In genomic region chr4:38904090-38904666, GRCh38 we compare ENCODE assay signal across 18 cellular contexts. TPM values are rescaled to one million over a fixed set of nuclear protein-coding genes. Genes with fewer than 3 reads are reported as not detected.
DNase-seq lines count a peak whose midpoint lies in the region; ATAC-seq and TF ChIP-seq lines count a peak whose summit lies in the region.
"Had no signal": no experiment of that assay in that cellular context is flagged by ENCODE, and none has a peak within 500 bp of the region (broad histone marks: within the 10 kb centered on the region; RNA-seq: fewer than 3 reads in every experiment).

No MANE protein-coding gene starts in this region.

- no peaks in the 10 kb centered on the region for H3K36me3 ChIP-seq in GM23338 (ENCODE audit: insufficient read depth)
- H3K36me3 ChIP-seq in right lobe of liver, result peaks cover 0 to 41% (median 13%) of the 10 kb centered on the region in 4 donors
- peaks cover 25 to 62% (median 54%) of the 10 kb centered on the region in 4 donors for H3K36me3 ChIP-seq in stomach

- H3K4me3 ChIP-seq in GM23338, result no peak overlapping the region
- H3K4me3 ChIP-seq in right lobe of liver, result peak overlapping the region in 2 of 3 donors; percentile 0 to 20
- H3K4me3 ChIP-seq in stomach, result no peak overlapping the region

- H3K9me2 ChIP-seq in GM23338 (ENCODE audit: insufficient read depth), result no peaks in the 10 kb centered on the region

- peak overlapping the region; percentile 78; the same call in 1 of the 2 replicates for H3K27ac Mint-ChIP-seq in GM23338
- H3K27ac Mint-ChIP-seq: activated CD4-positive, alpha-beta memory T cell treated with anti-CD3 and anti-CD28 coated beads for 36 hours; HFFc6 had no signal

- no peaks in the 10 kb centered on the region for H3F3A ChIP-seq in GM23338 (replicated peaks; ENCODE audit: low read depth)

- intact Hi-C loops in right lobe of liver (cut with DNase I) (loop anchor here in 1 of 2 donors (10.0 kb wide), 1 partner anchor 231 kb away; no protein-coding TSS in a partner anchor), stomach (cut with DNase I; ENCODE audit: low total_unique reads) (no loop called here)

- H3K36me3 Mint-ChIP-seq in GM23338 (ENCODE audit: low read depth), result no peaks in the 10 kb centered on the region
- H3K36me3 Mint-ChIP-seq: activated CD4-positive, alpha-beta memory T cell treated with anti-CD3 and anti-CD28 coated beads for 36 hours had no signal

- no peak overlapping the region for H2AFZ ChIP-seq in GM23338

- H3K9me3 ChIP-seq in right lobe of liver (no peaks in the 10 kb centered on the region), stomach (no peaks in the 10 kb centered on the region)

- H3K27me3 ChIP-seq in GM23338 (ENCODE audit: insufficient read depth), result no peaks in the 10 kb centered on the region
- no peaks in the 10 kb centered on the region for H3K27me3 ChIP-seq in right lobe of liver
- H3K27me3 ChIP-seq in stomach, result no peaks in the 10 kb centered on the region

- H3K27me3 Mint-ChIP-seq in GM23338 (ENCODE audit: insufficient read depth, low read depth, poor library complexity), result peaks cover 6% of the 10 kb centered on the region

- peaks cover 5% of the 10 kb centered on the region; the same call in 2 of the 3 replicates for H3K4me1 Mint-ChIP-seq in GM23338

- no peak overlapping the region for H3K4me3 Mint-ChIP-seq in GM23338
- H3K4me3 Mint-ChIP-seq: activated CD4-positive, alpha-beta memory T cell treated with anti-CD3 and anti-CD28 coated beads for 36 hours; HFFc6 had no signal

- no peak for ATAC-seq in GM23338
- ATAC-seq in right lobe of liver, result peak; percentile 90 to 97 (median 94)
- ATAC-seq in HG03457 (IDR thresholded peaks at IDR 0.05; ENCODE audit: unreplicated experiment), result no peak
- ATAC-seq in GM21825 (IDR thresholded peaks at IDR 0.05; ENCODE audit: unreplicated experiment), result no peak
- ATAC-seq in HG02870 (IDR thresholded peaks at IDR 0.05; ENCODE audit: unreplicated experiment), result no peak

- 18% methylated on average over 10 of the region's 10 CpGs for WGBS in right lobe of liver (ENCODE audit: insufficient coverage, low coverage, low lambda C conversion rate, missing lambda C conversion rate)
- WGBS in stomach, 5 donors, result 37 to 52% (median 41%) methylated on average over 10 of the region's 10 CpGs

- TF ChIP-seq EP300 in stomach (IDR thresholded peaks at IDR 0.05), result no peak

- no peaks in the 10 kb centered on the region for H3K9me3 Mint-ChIP-seq in GM23338
- H3K9me3 Mint-ChIP-seq: activated CD4-positive, alpha-beta memory T cell treated with anti-CD3 and anti-CD28 coated beads for 36 hours; HFFc6 had no signal

- no peaks in the 10 kb centered on the region; the same call in 1 of the 2 replicates for H4K20me1 ChIP-seq in GM23338 (replicated peaks; ENCODE audit: insufficient read depth)

- no peaks in the 10 kb centered on the region for H3K79me2 ChIP-seq in GM23338 (replicated peaks; ENCODE audit: insufficient read depth)

- peak; percentile 63 for TF ChIP-seq POLR2A in right lobe of liver (IDR thresholded peaks at IDR 0.05)
- no peak for TF ChIP-seq POLR2A in stomach (IDR thresholded peaks at IDR 0.05)

- peaks cover 5% of the 10 kb centered on the region for H3K4me1 ChIP-seq in GM23338 (ENCODE audit: insufficient read depth)
- peaks cover 0 to 37% (median 19%) of the 10 kb centered on the region in 4 donors for H3K4me1 ChIP-seq in right lobe of liver
- peaks cover 0 to 25% (median 15%) of the 10 kb centered on the region in 4 donors for H3K4me1 ChIP-seq in stomach

- H3K27ac ChIP-seq in GM23338 (ENCODE audit: low read depth), result no peak overlapping the region
- H3K27ac ChIP-seq in VCaP, result peak overlapping the region; percentile 45; the same call in 1 of the 2 replicates
- H3K27ac ChIP-seq in right lobe of liver, result peak overlapping the region; percentile 66 to 77 (median 75)
- peak overlapping the region in 1 of 5 donors; percentile 25 for H3K27ac ChIP-seq in stomach

- TF ChIP-seq CTCF in GM23338 (conservative IDR thresholded peaks at IDR 0.05; ENCODE audit: low read depth in 2 of 2), result no peak
- TF ChIP-seq CTCF in VCaP (conservative IDR thresholded peaks at IDR 0.05), result no peak
- TF ChIP-seq CTCF in right lobe of liver (IDR thresholded peaks at IDR 0.05), result no peak
- no peak for TF ChIP-seq CTCF in stomach (IDR thresholded peaks at IDR 0.05)

- peak; percentile 7 for DNase-seq in GM23338 (ENCODE audit: low spot score)
- DNase-seq in right lobe of liver, result peak in 1 of 3 donors; percentile 72
- DNase-seq in stomach, result peak; percentile 27
- no peak for DNase-seq in GM19238 (ENCODE audit: insufficient read length, low spot score)
- DNase-seq: activated CD4-positive, alpha-beta memory T cell treated with anti-CD3 and anti-CD28 coated beads for 36 hours; activated naive CD4-positive, alpha-beta T cell treated with anti-CD3 and anti-CD28 coated beads, Interleukin-2, amount 50 U/mL, for 16 hours; HFFc6; hypothalamus; kidney glomerular epithelial cell; NCI-H1930; NCI-H510A treated with DMSO at 0.1 percent for 48 hours; occipital lobe; SHP77 treated with DMSO at 0.1 percent for 48 hours; substantia nigra had no signal

- H3K4me2 ChIP-seq in GM23338, result no peak overlapping the region

TF ChIP-seq in GM23338, 12 proteins besides CTCF, POLR2A, EP300 and RAD21 (continues in another document):
- TF ChIP-seq POLR2AphosphoS5 (IDR thresholded peaks at IDR 0.05; ENCODE audit: low read depth) (no peak), ZNF331 (CRISPR knock-in tag; IDR thresholded peaks at IDR 0.05; ENCODE audit: low read depth) (no peak), CREB1 (CRISPR knock-in tag; IDR thresholded peaks at IDR 0.05; ENCODE audit: low read depth) (no peak), ETS1 (IDR thresholded peaks at IDR 0.05) (no peak), NANOG (IDR thresholded peaks at IDR 0.05; ENCODE audit: borderline replicate concordance) (no peak), REST (IDR thresholded peaks at IDR 0.05; ENCODE audit: unreplicated experiment) (no peak), EZH2 (IDR thresholded peaks at IDR 0.05; ENCODE audit: low read depth, unreplicated experiment) (no peak), STAT1 (IDR thresholded peaks at IDR 0.05; ENCODE audit: unreplicated experiment) (no peak), ZNF114 (CRISPR knock-in tag; IDR thresholded peaks at IDR 0.05) (no peak), JUNB (IDR thresholded peaks at IDR 0.05; ENCODE audit: unreplicated experiment) (no peak)

RNA-seq across cellular contexts. Expression of gene FAM114A1, which starts 36.6 kb away (rescaled TPM):
- 14.5 and 20.3 TPM in 2 replicates for total RNA-seq in GM23338 (2014; rRNA removed; shearing (Covaris generic))
- polyA plus RNA-seq in GM23338 (2016; fragmentation: Nextera tagmentation; extraction: Ambion mirVana), result 11.2 and 13.0 TPM in 2 replicates
- total RNA-seq in right lobe of liver, result 10 to 100 TPM; 55.3 to 88.9 (median 69.4) TPM
- 100 to 1,000 TPM in 2 of 5 donors, 10 to 100 TPM in 3; 23.2 to 149 (median 63.0) TPM for total RNA-seq in stomach
- 10 to 100 TPM; 10.4 to 35.6 (median 35.6) TPM for polyA plus RNA-seq in stomach

RNA-seq across cellular contexts. Expression of gene TLR6, which starts 47.6 kb away (rescaled TPM):
- total RNA-seq in GM23338 (2014; rRNA removed; shearing (Covaris generic)), result 0.14 TPM in 1 of 2 replicates, not detected in the other
- not detected in 2 replicates for polyA plus RNA-seq in GM23338 (2016; fragmentation: Nextera tagmentation; extraction: Ambion mirVana)
- total RNA-seq in right lobe of liver, result 1 to 10 TPM; 1.2 to 3.4 (median 2.4) TPM
- 10 to 100 TPM in 1 of 5 donors, 1 to 10 TPM in 2, not detected in 2; 3.3 to 29.0 (median 4.3) TPM for total RNA-seq in stomach
- polyA plus RNA-seq in stomach, result under 1 TPM; 0.19 to 0.46 (median 0.23) TPM

Comparison
In these comparisons a context has a peak if more than half of its experiments do, and no peak if none do; other contexts are left out.
1. ATAC-seq: peak in right lobe of liver (4 of 4); none in GM23338 (single experiment), HG03457 (single experiment), GM21825 (single experiment) and HG02870 (single experiment).
2. H3K4me3 ChIP-seq: peak in right lobe of liver (2 of 3); none in GM23338 (single experiment) and stomach (0 of 4).